ENCODE assay signal across 22 cellular contexts in genomic region chr7:134925766-134926165, GRCh38.
"Had no signal": no experiment of that assay in that cellular context is flagged by ENCODE, and none has a peak within 500 bp of the region (broad histone marks: within the 10 kb centered on the region; RNA-seq: fewer than 3 reads in every experiment).

No MANE protein-coding gene starts in this region.

- DNase-seq: activated CD4-positive, alpha-beta T cell treated with anti-CD3 and anti-CD28 coated beads for 48 hours; activated CD8-positive, alpha-beta memory T cell treated with anti-CD3 and anti-CD28 coated beads, Interleukin-2, amount 50 U/mL, for 4 hours; activated CD8-positive, alpha-beta T cell treated with anti-CD3 and anti-CD28 coated beads for 36 hours; activated gamma-delta T cell; activated T-cell treated with anti-CD3 and anti-CD28 coated beads, Interleukin-2, amount 50 U/mL, for 72 hours; amniotic stem cell; effector memory CD8-positive, alpha-beta T cell; left ventricle myocardium superior; right lobe of liver; stimulated activated CD4-positive, alpha-beta T cell treated with anti-CD3 and anti-CD28 coated beads, Interleukin-4, amount 100 ng/mL, for 1 hour; stimulated activated naive CD4-positive, alpha-beta T cell; substantia nigra; SW 1271; trophoblast cell had no signal

- H3K27ac ChIP-seq: right lobe of liver, SJSA1 had no signal

- H3K27ac Mint-ChIP-seq: activated CD8-positive, alpha-beta T cell treated with anti-CD3 and anti-CD28 coated beads for 36 hours; activated naive CD8-positive, alpha-beta T cell; activated T-cell treated with anti-CD3 and anti-CD28 coated beads, Interleukin-2, amount 50 U/mL, for 72 hours; brain; dendritic cell treated with granulocyte-macrophage colony-stimulating factor and Interleukin-4, amounts not matched to agents 40 ng/mL and 50 ng/mL, for 4 days; effector memory CD8-positive, alpha-beta T cell; memory B cell; natural killer cell treated with Interleukin-12 subunit alpha and Interleukin-12 subunit beta and Interleukin-15 and Interleukin-18, amount 100 ng/mL, for 72 hours; WTC11 had no signal

- H3K36me3 Mint-ChIP-seq: activated naive CD8-positive, alpha-beta T cell; memory B cell; natural killer cell treated with Interleukin-12 subunit alpha and Interleukin-12 subunit beta and Interleukin-15 and Interleukin-18, amount 100 ng/mL, for 72 hours had no signal

- H3K9me3 Mint-ChIP-seq: activated CD8-positive, alpha-beta T cell treated with anti-CD3 and anti-CD28 coated beads for 36 hours; central memory CD8-positive, alpha-beta T cell; memory B cell; WTC11 had no signal

- H3K27me3 ChIP-seq: right lobe of liver, SJSA1 had no signal

- H3K4me3 Mint-ChIP-seq: activated CD8-positive, alpha-beta T cell treated with anti-CD3 and anti-CD28 coated beads for 36 hours; activated naive CD8-positive, alpha-beta T cell; activated T-cell treated with anti-CD3 and anti-CD28 coated beads, Interleukin-2, amount 50 U/mL, for 72 hours; brain; central memory CD8-positive, alpha-beta T cell; dendritic cell treated with granulocyte-macrophage colony-stimulating factor and Interleukin-4, amounts not matched to agents 40 ng/mL and 50 ng/mL, for 4 days; effector memory CD8-positive, alpha-beta T cell; memory B cell; natural killer cell treated with Interleukin-12 subunit alpha and Interleukin-12 subunit beta and Interleukin-15 and Interleukin-18, amount 100 ng/mL, for 72 hours; WTC11 had no signal

- ATAC-seq: activated CD8-positive, alpha-beta T cell treated with anti-CD3 and anti-CD28 coated beads for 36 hours; activated T-cell treated with anti-CD3 and anti-CD28 coated beads, Interleukin-2, amount 50 U/mL, for 72 hours; effector memory CD8-positive, alpha-beta T cell; left ventricle myocardium superior; natural killer cell treated with Interleukin-12 subunit alpha and Interleukin-12 subunit beta and Interleukin-15 and Interleukin-18, amount 100 ng/mL, for 72 hours; right lobe of liver; WTC11 had no signal

- H3K9me3 ChIP-seq: right lobe of liver, SJSA1 had no signal

- H3K4me3 ChIP-seq: right lobe of liver, SJSA1 had no signal

- H3K4me1 Mint-ChIP-seq: central memory CD8-positive, alpha-beta T cell; memory B cell had no signal

- H3K27me3 Mint-ChIP-seq: activated CD8-positive, alpha-beta T cell treated with anti-CD3 and anti-CD28 coated beads for 36 hours; activated naive CD8-positive, alpha-beta T cell; brain; central memory CD8-positive, alpha-beta T cell; dendritic cell treated with granulocyte-macrophage colony-stimulating factor and Interleukin-4, amounts not matched to agents 40 ng/mL and 50 ng/mL, for 4 days; memory B cell had no signal
